ENCODE assay signal across 18 cellular contexts in genomic region chr15:74663303-74664027, GRCh38. TPM values are rescaled to one million over a fixed set of nuclear protein-coding genes. Genes with fewer than 3 reads are reported as not detected.
DNase-seq lines count a peak whose midpoint lies in the region; ATAC-seq and TF ChIP-seq lines count a peak whose summit lies in the region.
"Had no signal": no experiment of that assay in that cellular context is flagged by ENCODE, and none has a peak within 500 bp of the region (broad histone marks: within the 10 kb centered on the region; RNA-seq: fewer than 3 reads in every experiment).

No MANE protein-coding gene starts in this region.

- H2AK9ac ChIP-seq in IMR-90 (replicated peaks; ENCODE audit: low read depth, low read length, poor library complexity) = no peak overlapping the region

- CTCF ChIA-PET in IMR-90 (lab: Yijun Ruan, JAX) = interaction anchor here (0.6 kb wide), 2 partner anchors 105 to 238 kb away, joined by 3 read pairs; no protein-coding TSS in a partner anchor

- no peak overlapping the region for H4K91ac ChIP-seq in IMR-90 (ENCODE audit: insufficient read depth, low read depth, low read length)

- TF ChIP-seq POLR2A in IMR-90 (IDR thresholded peaks at IDR 0.05; ENCODE audit: low read depth, low read length) (no peak), thyroid gland (IDR thresholded peaks at IDR 0.05) (no peak)

- no peak overlapping the region for H4K8ac ChIP-seq in IMR-90 (ENCODE audit: low read depth in 2 of 2, low read length in 2 of 2)

- H3K9ac ChIP-seq in IMR-90 (ENCODE audit: low read depth, low read length) = no peak overlapping the region

- H2AK5ac ChIP-seq in IMR-90 (ENCODE audit: low read depth, low read length) = no peak overlapping the region

- peaks cover 22 to 53% of the 10 kb centered on the region in 2 experiments for H3K79me1 ChIP-seq in IMR-90 (ENCODE audit: low read depth in 1 of 2, low read length in 2 of 2)

- no peak overlapping the region for H2BK15ac ChIP-seq in IMR-90 (ENCODE audit: low read depth, low read length)

- BruUV-seq in IMR-90 (replicated peaks; lab: Mats Ljungman, UMichigan) = no TSS peak

- H3K27ac Mint-ChIP-seq in memory B cell = peak overlapping the region; percentile 10

- H3K18ac ChIP-seq in IMR-90 (ENCODE audit: low read depth, low read length) = no peak overlapping the region

- H3K23ac ChIP-seq in IMR-90 (ENCODE audit: low read depth, low read length) = no peak overlapping the region

- no CpG with 5 or more reads among the region's 8 CpGs for WGBS in IMR-90 (ENCODE audit: extremely low coverage in 2 of 2, insufficient read length in 1 of 2), 2 experiments
- WGBS in thyroid gland, 2 donors = 84 to 85% methylated on average over 8 of the region's 8 CpGs

- TF ChIP-seq CTCF in IMR-90 (conservative IDR thresholded peaks at IDR 0.05; ENCODE audit: low read depth, low read length) (no peak), thyroid gland (IDR thresholded peaks at IDR 0.05) (no peak)

- H3K9me3 ChIP-seq in IMR-90 (ENCODE audit: control insufficient read depth, insufficient read depth, low read length) (no peaks in the 10 kb centered on the region), thyroid gland (no peaks in the 10 kb centered on the region)
- H3K9me3 ChIP-seq: heart right ventricle, mucosa of descending colon had no signal

- no peak overlapping the region for H3K56ac ChIP-seq in IMR-90 (ENCODE audit: extremely low read depth, insufficient read depth, low read length)

- H2AFZ ChIP-seq in IMR-90 (replicated peaks; ENCODE audit: low read length, poor library complexity) = no peak overlapping the region

- no peak for TF ChIP-seq RAD21 in IMR-90 (IDR thresholded peaks at IDR 0.05; ENCODE audit: low read length)

- no peak overlapping the region for H2BK20ac ChIP-seq in IMR-90 (ENCODE audit: low read depth, low read length)

- no peak overlapping the region for H3K4me3 Mint-ChIP-seq in memory B cell

- H4K5ac ChIP-seq in IMR-90 (ENCODE audit: low read depth, low read length) = no peak overlapping the region

- H3K4me2 ChIP-seq in IMR-90 (ENCODE audit: low read depth, low read length) = no peak overlapping the region

- H3K27ac ChIP-seq in IMR-90 (ENCODE audit: insufficient read depth, low read length) (no peak overlapping the region), caudate nucleus (ENCODE audit: low read depth, low read length) (peak overlapping the region; percentile 53), thyroid gland (peak overlapping the region; percentile 65 to 78 (median 65))
- H3K27ac ChIP-seq: RWPE1 had no signal

- H3K36me3 ChIP-seq in IMR-90 (ENCODE audit: control insufficient read depth, insufficient read depth, low read length) = peaks cover 1% of the 10 kb centered on the region; the same call in 1 of the 2 replicates
- no peaks in the 10 kb centered on the region for H3K36me3 ChIP-seq in thyroid gland

- no peak overlapping the region for H2BK5ac ChIP-seq in IMR-90 (ENCODE audit: low read depth, low read length, poor library complexity, severe bottlenecking)

- POLR2A ChIA-PET in IMR-90 (lab: Charles Lee; ENCODE audit: unreplicated experiment) = interaction anchor here (0.6 kb wide), 1 partner anchor 1673 kb away, joined by 5 read pairs; the partner anchor contains the start of gene ISL2

- H3K4me1 Mint-ChIP-seq in memory B cell = peaks cover 18% of the 10 kb centered on the region

- no peak overlapping the region for H3K4ac ChIP-seq in IMR-90 (ENCODE audit: low read depth, low read length)

- peaks cover 10% of the 10 kb centered on the region for H3K9me1 ChIP-seq in IMR-90 (ENCODE audit: insufficient read depth, low read length)

- H3K4me1 ChIP-seq in IMR-90 (ENCODE audit: control insufficient read depth, insufficient read depth, low read length) (peaks cover 6% of the 10 kb centered on the region), thyroid gland (peaks cover 33% of the 10 kb centered on the region in 2 donors)

- H3K36me3 Mint-ChIP-seq in memory B cell = peaks cover 19% of the 10 kb centered on the region

- in situ Hi-C loops in IMR-90 (cut with MboI; ENCODE audit: low sequenced_read_pairs) = no loop called here

- H3K27me3 Mint-ChIP-seq in memory B cell = no peaks in the 10 kb centered on the region

- no peak for ATAC-seq in IMR-90 (ENCODE audit: low read depth)
- ATAC-seq in memory B cell (ENCODE audit: low read depth) = no peak
- ATAC-seq in GM21381 (IDR thresholded peaks at IDR 0.05; ENCODE audit: unreplicated experiment) = no peak

- no peak overlapping the region for H3K14ac ChIP-seq in IMR-90 (replicated peaks; ENCODE audit: low read depth, low read length)

- H3K27me3 ChIP-seq in IMR-90 (ENCODE audit: control insufficient read depth, insufficient read depth, low read length) (no peaks in the 10 kb centered on the region), thyroid gland (no peaks in the 10 kb centered on the region)
- H3K27me3 ChIP-seq: heart right ventricle had no signal

- H4K20me1 ChIP-seq in IMR-90 (ENCODE audit: insufficient read depth, low read length) = peaks cover 43% of the 10 kb centered on the region

- dilution Hi-C loops in IMR-90 (cut with HindIII; ENCODE audit: low sequenced_read_pairs, unreplicated experiment) = no loop called here

- no peak overlapping the region for H2BK120ac ChIP-seq in IMR-90 (ENCODE audit: low read depth, low read length)

- intact Hi-C loops in IMR-90 (cut with micrococcal nuclease) (no loop called here), thyroid gland (cut with DNase I) (no loop called here), head of caudate nucleus (cut with DNase I) (no loop called here)

- H3K4me3 ChIP-seq in IMR-90 (ENCODE audit: insufficient read depth, low read depth, low read length) (no peak overlapping the region), thyroid gland (replicated peaks in 1 of 3) (no peak overlapping the region)
- H3K4me3 ChIP-seq: heart right ventricle, mucosa of descending colon, skin epidermis had no signal

- no peaks in the 10 kb centered on the region for H3K9me3 Mint-ChIP-seq in memory B cell

- DNase-seq in IMR-90 (no peak), caudate nucleus (lab: John Stamatoyannopoulos, UW) (no peak), memory B cell (ENCODE audit: low spot score in 2 of 2) (no peak), thyroid gland (no peak), head of caudate nucleus (no peak)
- DNase-seq in effector CD4-positive, alpha-beta T cell = no peak
- DNase-seq: activated CD4-positive, CD25-positive, alpha-beta regulatory T cell treated with anti-CD3 and anti-CD28 coated beads, Interleukin-2, amount 50 U/mL, for 72 hours; activated effector memory CD4-positive, alpha-beta T cell treated with anti-CD3 and anti-CD28 coated beads, Interleukin-2, amount 50 U/mL, for 16 hours; amniotic stem cell; cortex of kidney; GOT3; islet precursor cell; stimulated activated naive CD4-positive, alpha-beta T cell had no signal

TF ChIP-seq in IMR-90, 13 proteins besides CTCF, POLR2A, EP300 and RAD21:
- TF ChIP-seq CHD1 (IDR thresholded peaks at IDR 0.05; ENCODE audit: low read depth, low read length) (no peak), BHLHE40 (IDR thresholded peaks at IDR 0.05; ENCODE audit: low read depth, low read length) (no peak), NFE2L2 (IDR thresholded peaks at IDR 0.05; ENCODE audit: low read depth, low read length) (no peak), FOS (IDR thresholded peaks at IDR 0.05; ENCODE audit: low read depth, low read length) (no peak), MAFK (IDR thresholded peaks at IDR 0.05; ENCODE audit: low read depth, low read length) (peak; percentile 45), RCOR1 (IDR thresholded peaks at IDR 0.05; ENCODE audit: insufficient replicate concordance, low read length) (no peak), MAZ (IDR thresholded peaks at IDR 0.05; ENCODE audit: borderline replicate concordance, low read depth, low read length) (no peak)
TF ChIP-seq in IMR-90: peak in this region for 1.

RNA-seq across cellular contexts. Expression of gene EDC3, which starts 32.4 kb away (rescaled TPM):
- 16.7 and 16.8 TPM in 2 replicates for total RNA-seq in IMR-90 (2012; rRNA removed)
- 36.7 and 38.0 TPM in 2 replicates for polyA plus RNA-seq in IMR-90 (2012; rRNA removed)
- 16.6 and 19.1 TPM in 2 replicates for polyA plus RNA-seq in IMR-90 (2012; cell fraction: cytosol; rRNA removed)
- 58.0 and 58.3 TPM in 2 replicates for polyA plus RNA-seq in IMR-90 (2012; cell fraction: nucleus; rRNA removed; ENCODE audit: low replicate concordance)
- total RNA-seq in thyroid gland = 10 to 100 TPM; 16.3 to 64.7 (median 25.7) TPM

RNA-seq across cellular contexts. Expression of gene CLK3, which starts 47.8 kb away (rescaled TPM):
- 114 and 117 TPM in 2 replicates for total RNA-seq in IMR-90 (2012; rRNA removed)
- 77.0 and 84.7 TPM in 2 replicates for polyA plus RNA-seq in IMR-90 (2012; rRNA removed)
- 109 and 121 TPM in 2 replicates for polyA plus RNA-seq in IMR-90 (2012; cell fraction: cytosol; rRNA removed)
- polyA plus RNA-seq in IMR-90 (2012; cell fraction: nucleus; rRNA removed; ENCODE audit: low replicate concordance) = 295 and 379 TPM in 2 replicates
- 100 to 1,000 TPM in 3 of 4 donors, 10 to 100 TPM in 1; 91.9 to 156 (median 120) TPM for total RNA-seq in thyroid gland
